1 cellular context compared by ENCODE assay signal in the genomic region with DNA sequence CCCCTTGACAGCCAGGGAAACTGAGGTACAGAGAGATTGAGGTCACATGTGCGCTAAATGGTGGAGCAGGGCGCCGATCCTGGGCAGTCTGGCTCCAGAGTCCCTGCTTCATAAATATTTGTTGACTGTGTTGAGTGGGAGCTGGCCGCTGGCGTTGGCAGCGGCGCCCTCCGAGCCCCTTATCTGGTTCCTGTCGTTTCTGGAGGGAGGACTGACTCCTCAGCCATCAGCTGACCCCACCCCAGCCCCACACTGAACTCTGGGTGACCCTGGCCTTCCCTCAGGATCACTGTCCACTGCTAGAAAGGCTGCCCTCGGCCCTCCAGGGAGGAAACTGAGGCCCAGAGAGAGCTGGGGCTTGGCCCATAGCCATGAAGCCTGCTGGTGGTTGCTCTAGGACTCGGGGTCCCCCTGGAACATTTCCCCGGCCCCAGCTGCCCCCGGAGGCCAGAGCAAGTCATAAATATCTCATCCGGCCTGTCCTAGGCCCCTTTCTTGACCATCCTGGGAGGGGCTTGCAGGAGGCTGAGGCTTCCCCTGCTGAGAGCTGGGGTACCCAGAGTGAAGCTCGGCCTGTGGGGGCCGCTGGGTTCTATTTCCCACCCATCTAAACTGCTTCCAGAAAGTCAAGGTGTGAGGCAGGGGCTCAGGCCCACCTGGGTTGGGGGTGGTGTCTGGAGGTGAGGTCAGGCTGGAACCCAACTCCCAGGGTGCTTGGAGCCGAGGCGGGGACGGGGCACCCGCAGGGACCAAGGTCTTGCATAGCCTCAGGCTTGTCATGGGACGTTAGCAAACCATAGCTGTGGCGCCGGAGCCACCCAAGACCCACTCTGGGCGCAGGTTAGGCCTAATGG.
TF ChIP-seq lines count a peak whose summit lies in the region.

No MANE protein-coding gene starts in this region.

TF ChIP-seq in K562, 482 proteins besides CTCF, POLR2A, EP300 and RAD21 (continued from another document and continues in another):
- TF ChIP-seq, protein P1, sequence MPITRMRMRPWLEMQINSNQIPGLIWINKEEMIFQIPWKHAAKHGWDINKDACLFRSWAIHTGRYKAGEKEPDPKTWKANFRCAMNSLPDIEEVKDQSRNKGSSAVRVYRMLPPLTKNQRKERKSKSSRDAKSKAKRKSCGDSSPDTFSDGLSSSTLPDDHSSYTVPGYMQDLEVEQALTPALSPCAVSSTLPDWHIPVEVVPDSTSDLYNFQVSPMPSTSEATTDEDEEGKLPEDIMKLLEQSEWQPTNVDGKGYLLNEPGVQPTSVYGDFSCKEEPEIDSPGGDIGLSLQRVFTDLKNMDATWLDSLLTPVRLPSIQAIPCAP (CRISPR knock-in tag; IDR thresholded peaks at IDR 0.05; ENCODE audit: borderline replicate concordance), result no peak
- TF ChIP-seq BHLHE40 (IDR thresholded peaks at IDR 0.05; ENCODE audit: low read length) (peak; percentile 60), IRF2 (CRISPR knock-in tag; IDR thresholded peaks at IDR 0.05) (no peak), TAF7 (tag; IDR thresholded peaks at IDR 0.05) (no peak), RNF2 (IDR thresholded peaks at IDR 0.05) (no peak), CREBBP (IDR thresholded peaks at IDR 0.05; ENCODE audit: low read depth, low read length) (no peak), RBFOX2 (IDR thresholded peaks at IDR 0.05; ENCODE audit: low read depth, low read length) (peak; percentile 73), MEIS2 (IDR thresholded peaks at IDR 0.05; ENCODE audit: partially characterized antibody) (peak; percentile 88), ZFPM2 (CRISPR knock-in tag; IDR thresholded peaks at IDR 0.05) (0 out of 2 replicates have a peak, but pooled peaks have one; percentile 6), ZNF778 (CRISPR knock-in tag; IDR thresholded peaks at IDR 0.05) (no peak), NR4A1 (CRISPR knock-in tag; IDR thresholded peaks at IDR 0.05) (no peak), NR4A1 (tag; IDR thresholded peaks at IDR 0.05) (no peak), NR2C2 (CRISPR knock-in tag; IDR thresholded peaks at IDR 0.05) (no peak), NR2C2 (tag; IDR thresholded peaks at IDR 0.05) (peak; percentile 88), TBP (optimal IDR thresholded peaks at IDR 0.05; ENCODE audit: low read depth, low read length) (no peak), OTX1 (CRISPR knock-in tag; IDR thresholded peaks at IDR 0.05) (no peak), GTF2E2 (tag; IDR thresholded peaks at IDR 0.05) (no peak), CEBPG (CRISPR knock-in tag; IDR thresholded peaks at IDR 0.05) (no peak), CEBPG (tag; conservative IDR thresholded peaks at IDR 0.05 in 1 of 2, IDR thresholded peaks at IDR 0.05 in 1 of 2) (no peak), NR2F6 (CRISPR knock-in tag; IDR thresholded peaks at IDR 0.05) (0 out of 2 replicates have a peak, but pooled peaks have one; percentile 63), TFAM (CRISPR knock-in tag; conservative IDR thresholded peaks at IDR 0.05) (no peak), MYNN (IDR thresholded peaks at IDR 0.05) (peak; percentile 85), MYNN (CRISPR knock-in tag; IDR thresholded peaks at IDR 0.05) (no peak), POLR2AphosphoS5 (IDR thresholded peaks at IDR 0.05; ENCODE audit: control insufficient read depth, insufficient read depth, low read depth, low read length) (peak; percentile 50; the same call in 1 of the 2 replicates), TCF7L2 (IDR thresholded peaks at IDR 0.05; ENCODE audit: low read depth, low read length) (no peak), MYBL2 (IDR thresholded peaks at IDR 0.05; ENCODE audit: low read depth) (no peak), MYBL2 (CRISPR knock-in tag; IDR thresholded peaks at IDR 0.05; ENCODE audit: borderline replicate concordance) (no peak), ZNF124 (CRISPR knock-in tag; IDR thresholded peaks at IDR 0.05) (no peak), POLR3G (IDR thresholded peaks at IDR 0.05; ENCODE audit: extremely low read depth, insufficient read length, insufficient replicate concordance) (no peak)
- TF ChIP-seq, protein P2, sequence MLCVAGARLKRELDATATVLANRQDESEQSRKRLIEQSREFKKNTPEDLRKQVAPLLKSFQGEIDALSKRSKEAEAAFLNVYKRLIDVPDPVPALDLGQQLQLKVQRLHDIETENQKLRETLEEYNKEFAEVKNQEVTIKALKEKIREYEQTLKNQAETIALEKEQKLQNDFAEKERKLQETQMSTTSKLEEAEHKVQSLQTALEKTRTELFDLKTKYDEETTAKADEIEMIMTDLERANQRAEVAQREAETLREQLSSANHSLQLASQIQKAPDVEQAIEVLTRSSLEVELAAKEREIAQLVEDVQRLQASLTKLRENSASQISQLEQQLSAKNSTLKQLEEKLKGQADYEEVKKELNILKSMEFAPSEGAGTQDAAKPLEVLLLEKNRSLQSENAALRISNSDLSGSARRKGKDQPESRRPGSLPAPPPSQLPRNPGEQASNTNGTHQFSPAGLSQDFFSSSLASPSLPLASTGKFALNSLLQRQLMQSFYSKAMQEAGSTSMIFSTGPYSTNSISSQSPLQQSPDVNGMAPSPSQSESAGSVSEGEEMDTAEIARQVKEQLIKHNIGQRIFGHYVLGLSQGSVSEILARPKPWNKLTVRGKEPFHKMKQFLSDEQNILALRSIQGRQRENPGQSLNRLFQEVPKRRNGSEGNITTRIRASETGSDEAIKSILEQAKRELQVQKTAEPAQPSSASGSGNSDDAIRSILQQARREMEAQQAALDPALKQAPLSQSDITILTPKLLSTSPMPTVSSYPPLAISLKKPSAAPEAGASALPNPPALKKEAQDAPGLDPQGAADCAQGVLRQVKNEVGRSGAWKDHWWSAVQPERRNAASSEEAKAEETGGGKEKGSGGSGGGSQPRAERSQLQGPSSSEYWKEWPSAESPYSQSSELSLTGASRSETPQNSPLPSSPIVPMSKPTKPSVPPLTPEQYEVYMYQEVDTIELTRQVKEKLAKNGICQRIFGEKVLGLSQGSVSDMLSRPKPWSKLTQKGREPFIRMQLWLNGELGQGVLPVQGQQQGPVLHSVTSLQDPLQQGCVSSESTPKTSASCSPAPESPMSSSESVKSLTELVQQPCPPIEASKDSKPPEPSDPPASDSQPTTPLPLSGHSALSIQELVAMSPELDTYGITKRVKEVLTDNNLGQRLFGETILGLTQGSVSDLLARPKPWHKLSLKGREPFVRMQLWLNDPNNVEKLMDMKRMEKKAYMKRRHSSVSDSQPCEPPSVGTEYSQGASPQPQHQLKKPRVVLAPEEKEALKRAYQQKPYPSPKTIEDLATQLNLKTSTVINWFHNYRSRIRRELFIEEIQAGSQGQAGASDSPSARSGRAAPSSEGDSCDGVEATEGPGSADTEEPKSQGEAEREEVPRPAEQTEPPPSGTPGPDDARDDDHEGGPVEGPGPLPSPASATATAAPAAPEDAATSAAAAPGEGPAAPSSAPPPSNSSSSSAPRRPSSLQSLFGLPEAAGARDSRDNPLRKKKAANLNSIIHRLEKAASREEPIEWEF (CRISPR knock-in tag; IDR thresholded peaks at IDR 0.05), result peak; percentile 36; the same call in 1 of the 2 replicates
- TF ChIP-seq, protein P3, sequence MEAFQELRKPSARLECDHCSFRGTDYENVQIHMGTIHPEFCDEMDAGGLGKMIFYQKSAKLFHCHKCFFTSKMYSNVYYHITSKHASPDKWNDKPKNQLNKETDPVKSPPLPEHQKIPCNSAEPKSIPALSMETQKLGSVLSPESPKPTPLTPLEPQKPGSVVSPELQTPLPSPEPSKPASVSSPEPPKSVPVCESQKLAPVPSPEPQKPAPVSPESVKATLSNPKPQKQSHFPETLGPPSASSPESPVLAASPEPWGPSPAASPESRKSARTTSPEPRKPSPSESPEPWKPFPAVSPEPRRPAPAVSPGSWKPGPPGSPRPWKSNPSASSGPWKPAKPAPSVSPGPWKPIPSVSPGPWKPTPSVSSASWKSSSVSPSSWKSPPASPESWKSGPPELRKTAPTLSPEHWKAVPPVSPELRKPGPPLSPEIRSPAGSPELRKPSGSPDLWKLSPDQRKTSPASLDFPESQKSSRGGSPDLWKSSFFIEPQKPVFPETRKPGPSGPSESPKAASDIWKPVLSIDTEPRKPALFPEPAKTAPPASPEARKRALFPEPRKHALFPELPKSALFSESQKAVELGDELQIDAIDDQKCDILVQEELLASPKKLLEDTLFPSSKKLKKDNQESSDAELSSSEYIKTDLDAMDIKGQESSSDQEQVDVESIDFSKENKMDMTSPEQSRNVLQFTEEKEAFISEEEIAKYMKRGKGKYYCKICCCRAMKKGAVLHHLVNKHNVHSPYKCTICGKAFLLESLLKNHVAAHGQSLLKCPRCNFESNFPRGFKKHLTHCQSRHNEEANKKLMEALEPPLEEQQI (IDR thresholded peaks at IDR 0.05), result no peak
- TF ChIP-seq, protein P4, sequence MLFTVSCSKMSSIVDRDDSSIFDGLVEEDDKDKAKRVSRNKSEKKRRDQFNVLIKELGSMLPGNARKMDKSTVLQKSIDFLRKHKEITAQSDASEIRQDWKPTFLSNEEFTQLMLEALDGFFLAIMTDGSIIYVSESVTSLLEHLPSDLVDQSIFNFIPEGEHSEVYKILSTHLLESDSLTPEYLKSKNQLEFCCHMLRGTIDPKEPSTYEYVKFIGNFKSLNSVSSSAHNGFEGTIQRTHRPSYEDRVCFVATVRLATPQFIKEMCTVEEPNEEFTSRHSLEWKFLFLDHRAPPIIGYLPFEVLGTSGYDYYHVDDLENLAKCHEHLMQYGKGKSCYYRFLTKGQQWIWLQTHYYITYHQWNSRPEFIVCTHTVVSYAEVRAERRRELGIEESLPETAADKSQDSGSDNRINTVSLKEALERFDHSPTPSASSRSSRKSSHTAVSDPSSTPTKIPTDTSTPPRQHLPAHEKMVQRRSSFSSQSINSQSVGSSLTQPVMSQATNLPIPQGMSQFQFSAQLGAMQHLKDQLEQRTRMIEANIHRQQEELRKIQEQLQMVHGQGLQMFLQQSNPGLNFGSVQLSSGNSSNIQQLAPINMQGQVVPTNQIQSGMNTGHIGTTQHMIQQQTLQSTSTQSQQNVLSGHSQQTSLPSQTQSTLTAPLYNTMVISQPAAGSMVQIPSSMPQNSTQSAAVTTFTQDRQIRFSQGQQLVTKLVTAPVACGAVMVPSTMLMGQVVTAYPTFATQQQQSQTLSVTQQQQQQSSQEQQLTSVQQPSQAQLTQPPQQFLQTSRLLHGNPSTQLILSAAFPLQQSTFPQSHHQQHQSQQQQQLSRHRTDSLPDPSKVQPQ (CRISPR knock-in tag; IDR thresholded peaks at IDR 0.05; ENCODE audit: borderline replicate concordance), result no peak
- TF ChIP-seq, protein P5, sequence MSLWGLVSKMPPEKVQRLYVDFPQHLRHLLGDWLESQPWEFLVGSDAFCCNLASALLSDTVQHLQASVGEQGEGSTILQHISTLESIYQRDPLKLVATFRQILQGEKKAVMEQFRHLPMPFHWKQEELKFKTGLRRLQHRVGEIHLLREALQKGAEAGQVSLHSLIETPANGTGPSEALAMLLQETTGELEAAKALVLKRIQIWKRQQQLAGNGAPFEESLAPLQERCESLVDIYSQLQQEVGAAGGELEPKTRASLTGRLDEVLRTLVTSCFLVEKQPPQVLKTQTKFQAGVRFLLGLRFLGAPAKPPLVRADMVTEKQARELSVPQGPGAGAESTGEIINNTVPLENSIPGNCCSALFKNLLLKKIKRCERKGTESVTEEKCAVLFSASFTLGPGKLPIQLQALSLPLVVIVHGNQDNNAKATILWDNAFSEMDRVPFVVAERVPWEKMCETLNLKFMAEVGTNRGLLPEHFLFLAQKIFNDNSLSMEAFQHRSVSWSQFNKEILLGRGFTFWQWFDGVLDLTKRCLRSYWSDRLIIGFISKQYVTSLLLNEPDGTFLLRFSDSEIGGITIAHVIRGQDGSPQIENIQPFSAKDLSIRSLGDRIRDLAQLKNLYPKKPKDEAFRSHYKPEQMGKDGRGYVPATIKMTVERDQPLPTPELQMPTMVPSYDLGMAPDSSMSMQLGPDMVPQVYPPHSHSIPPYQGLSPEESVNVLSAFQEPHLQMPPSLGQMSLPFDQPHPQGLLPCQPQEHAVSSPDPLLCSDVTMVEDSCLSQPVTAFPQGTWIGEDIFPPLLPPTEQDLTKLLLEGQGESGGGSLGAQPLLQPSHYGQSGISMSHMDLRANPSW (CRISPR knock-in tag; IDR thresholded peaks at IDR 0.05), result peak; percentile 71; the same call in 1 of the 2 replicates
- TF ChIP-seq, protein P6, sequence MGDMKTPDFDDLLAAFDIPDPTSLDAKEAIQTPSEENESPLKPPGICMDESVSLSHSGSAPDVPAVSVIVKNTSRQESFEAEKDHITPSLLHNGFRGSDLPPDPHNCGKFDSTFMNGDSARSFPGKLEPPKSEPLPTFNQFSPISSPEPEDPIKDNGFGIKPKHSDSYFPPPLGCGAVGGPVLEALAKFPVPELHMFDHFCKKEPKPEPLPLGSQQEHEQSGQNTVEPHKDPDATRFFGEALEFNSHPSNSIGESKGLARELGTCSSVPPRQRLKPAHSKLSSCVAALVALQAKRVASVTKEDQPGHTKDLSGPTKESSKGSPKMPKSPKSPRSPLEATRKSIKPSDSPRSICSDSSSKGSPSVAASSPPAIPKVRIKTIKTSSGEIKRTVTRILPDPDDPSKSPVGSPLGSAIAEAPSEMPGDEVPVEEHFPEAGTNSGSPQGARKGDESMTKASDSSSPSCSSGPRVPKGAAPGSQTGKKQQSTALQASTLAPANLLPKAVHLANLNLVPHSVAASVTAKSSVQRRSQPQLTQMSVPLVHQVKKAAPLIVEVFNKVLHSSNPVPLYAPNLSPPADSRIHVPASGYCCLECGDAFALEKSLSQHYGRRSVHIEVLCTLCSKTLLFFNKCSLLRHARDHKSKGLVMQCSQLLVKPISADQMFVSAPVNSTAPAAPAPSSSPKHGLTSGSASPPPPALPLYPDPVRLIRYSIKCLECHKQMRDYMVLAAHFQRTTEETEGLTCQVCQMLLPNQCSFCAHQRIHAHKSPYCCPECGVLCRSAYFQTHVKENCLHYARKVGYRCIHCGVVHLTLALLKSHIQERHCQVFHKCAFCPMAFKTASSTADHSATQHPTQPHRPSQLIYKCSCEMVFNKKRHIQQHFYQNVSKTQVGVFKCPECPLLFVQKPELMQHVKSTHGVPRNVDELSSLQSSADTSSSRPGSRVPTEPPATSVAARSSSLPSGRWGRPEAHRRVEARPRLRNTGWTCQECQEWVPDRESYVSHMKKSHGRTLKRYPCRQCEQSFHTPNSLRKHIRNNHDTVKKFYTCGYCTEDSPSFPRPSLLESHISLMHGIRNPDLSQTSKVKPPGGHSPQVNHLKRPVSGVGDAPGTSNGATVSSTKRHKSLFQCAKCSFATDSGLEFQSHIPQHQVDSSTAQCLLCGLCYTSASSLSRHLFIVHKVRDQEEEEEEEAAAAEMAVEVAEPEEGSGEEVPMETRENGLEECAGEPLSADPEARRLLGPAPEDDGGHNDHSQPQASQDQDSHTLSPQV (IDR thresholded peaks at IDR 0.05), result no peak
- TF ChIP-seq, protein P7, sequence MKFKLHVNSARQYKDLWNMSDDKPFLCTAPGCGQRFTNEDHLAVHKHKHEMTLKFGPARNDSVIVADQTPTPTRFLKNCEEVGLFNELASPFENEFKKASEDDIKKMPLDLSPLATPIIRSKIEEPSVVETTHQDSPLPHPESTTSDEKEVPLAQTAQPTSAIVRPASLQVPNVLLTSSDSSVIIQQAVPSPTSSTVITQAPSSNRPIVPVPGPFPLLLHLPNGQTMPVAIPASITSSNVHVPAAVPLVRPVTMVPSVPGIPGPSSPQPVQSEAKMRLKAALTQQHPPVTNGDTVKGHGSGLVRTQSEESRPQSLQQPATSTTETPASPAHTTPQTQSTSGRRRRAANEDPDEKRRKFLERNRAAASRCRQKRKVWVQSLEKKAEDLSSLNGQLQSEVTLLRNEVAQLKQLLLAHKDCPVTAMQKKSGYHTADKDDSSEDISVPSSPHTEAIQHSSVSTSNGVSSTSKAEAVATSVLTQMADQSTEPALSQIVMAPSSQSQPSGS (CRISPR knock-in tag; IDR thresholded peaks at IDR 0.05), result no peak
